In genomic region chr9:111598730-111599091, GRCh38 we compare ENCODE assay signal across 8 cellular contexts. TPM values are rescaled to one million over a fixed set of nuclear protein-coding genes. Genes with fewer than 3 reads are reported as not detected.
DNase-seq lines count a peak whose midpoint lies in the region; ATAC-seq and TF ChIP-seq lines count a peak whose summit lies in the region.

No MANE protein-coding gene starts in this region.

- no peaks in the 10 kb centered on the region for H3K27me3 ChIP-seq in PC-3 (ENCODE audit: low read length)
- no peaks in the 10 kb centered on the region for H3K27me3 ChIP-seq in testis

- TF ChIP-seq CTCF in PC-3 (conservative IDR thresholded peaks at IDR 0.05; ENCODE audit: low read depth, low read length) (no peak), chondrocyte (IDR thresholded peaks at IDR 0.05) (no peak), lower leg skin (IDR thresholded peaks at IDR 0.05) (no peak), testis (IDR thresholded peaks at IDR 0.05) (no peak)

- POLR2A ChIA-PET in PC-3 (lab: Charles Lee; ENCODE audit: unreplicated experiment): no interaction called here

- H3K9ac ChIP-seq in PC-3 (ENCODE audit: low read length): peak overlapping the region; percentile 76

- H3K4me3 Mint-ChIP-seq in chondrocyte (ENCODE audit: unreplicated experiment): peak overlapping the region; percentile 94

- no peaks in the 10 kb centered on the region for H3F3A ChIP-seq in PC-3 (ENCODE audit: low read length, unreplicated experiment)

- H3K4me2 ChIP-seq in PC-3 (ENCODE audit: low read length): peak overlapping the region; percentile 92

- peaks cover 3% of the 10 kb centered on the region for H3K9me3 Mint-ChIP-seq in chondrocyte (ENCODE audit: low read depth)

- BruUV-seq in PC-3 (replicated peaks; lab: Mats Ljungman, UMichigan): TSS peak; percentile 45

- H3K27ac Mint-ChIP-seq in chondrocyte (ENCODE audit: unreplicated experiment): peak overlapping the region; percentile 57

- intact Hi-C loops in PC-3 (cut with micrococcal nuclease): loop anchor here (1.0 kb wide), 2 partner anchors 24 to 93 kb away; no protein-coding TSS in a partner anchor
- intact Hi-C loops in lower leg skin (cut with DNase I; ENCODE audit: low total_unique reads): no loop called here
- intact Hi-C loops in testis (cut with DNase I; ENCODE audit: low total_unique reads): no loop called here

- H3K36me3 Mint-ChIP-seq in chondrocyte (ENCODE audit: low read depth): peaks cover 2% of the 10 kb centered on the region

- DNase-seq in stimulated activated CD4-positive, alpha-beta T cell treated with anti-CD3 and anti-CD28 coated beads, Interleukin-4, amount 100 ng/mL, for 1 hour: peak; percentile 3
- DNase-seq in stimulated activated CD4-positive, alpha-beta T cell treated with anti-CD3 and anti-CD28 coated beads, Interleukin-1b, Interleukin-23, amount 100 ng/mL, for 48 hours: no peak
- DNase-seq in PC-3: peak; percentile 31
- DNase-seq in chondrocyte (ENCODE audit: low spot score): no peak
- DNase-seq in lower leg skin (ENCODE audit: low spot score in 2 of 2): peak; percentile 23 to 91
- DNase-seq in testis: peak; percentile 46
- no peak for DNase-seq in COR-L47 (lab: John Stamatoyannopoulos, UW)
- no peak for DNase-seq in activated CD4-positive, CD25-positive, alpha-beta regulatory T cell (lab: John Stamatoyannopoulos, UW)

- H3K9me2 ChIP-seq in PC-3 (replicated peaks; ENCODE audit: low read length): no peaks in the 10 kb centered on the region

- ATAC-seq in PC-3: peak; percentile 31

- H3K4me1 ChIP-seq in PC-3 (ENCODE audit: insufficient read depth, low read length) (peaks cover 16% of the 10 kb centered on the region), testis (peaks cover 9% of the 10 kb centered on the region)

- H3K27me3 Mint-ChIP-seq in chondrocyte (ENCODE audit: low read depth): no peaks in the 10 kb centered on the region

- TF ChIP-seq POLR2A in lower leg skin (IDR thresholded peaks at IDR 0.05) (no peak), testis (IDR thresholded peaks at IDR 0.05) (no peak)

- WGBS in lower leg skin, 2 donors: 1 to 3% methylated on average over 16 of the region's 16 CpGs
- WGBS in testis, 2 donors: 1 to 2% methylated on average over 16 of the region's 16 CpGs

- H3K4me1 Mint-ChIP-seq in chondrocyte (ENCODE audit: low read depth): peaks cover 32% of the 10 kb centered on the region

- peak overlapping the region; percentile 80 for H3K4me3 ChIP-seq in PC-3 (ENCODE audit: low read length)
- H3K4me3 ChIP-seq in lower leg skin (ENCODE audit: low read depth, poor library complexity, severe bottlenecking): peak overlapping the region; percentile 57
- peak overlapping the region; percentile 85 to 86 for H3K4me3 ChIP-seq in testis

- peak overlapping the region; percentile 98 for H2AFZ ChIP-seq in PC-3 (ENCODE audit: low read length)

- peaks cover 24% of the 10 kb centered on the region for H3K79me2 ChIP-seq in PC-3 (ENCODE audit: low read length)

- H3K9me3 ChIP-seq in PC-3 (ENCODE audit: low read length): no peaks in the 10 kb centered on the region
- no peaks in the 10 kb centered on the region for H3K9me3 ChIP-seq in testis

- CTCF ChIA-PET in PC-3 (lab: Charles Lee): interaction anchor here (0.5 to 2.2 kb wide), 6 partner anchors 12 to 220 kb away, joined by 3 to 18 read pairs (median 8); no protein-coding TSS in a partner anchor

- H3K36me3 ChIP-seq in PC-3 (ENCODE audit: low read depth, low read length) (peaks cover 12% of the 10 kb centered on the region), testis (ENCODE audit: low read depth, missing control alignments) (no peaks in the 10 kb centered on the region)

- no peaks in the 10 kb centered on the region for H4K20me1 ChIP-seq in PC-3 (ENCODE audit: low read length)

- peak overlapping the region; percentile 43 for H3K27ac ChIP-seq in PC-3 (ENCODE audit: low read length)
- H3K27ac ChIP-seq in testis: peak overlapping the region; percentile 66 to 88

RNA-seq across cellular contexts. Expression of gene PTGR1, which starts 0.7 kb away (rescaled TPM):
- total RNA-seq in PC-3 (2014; rRNA removed): 42.5 and 43.1 TPM in 2 replicates
- 25.8 to 28.1 TPM (median 26.6 TPM) in 3 replicates for total RNA-seq in chondrocyte
- 10 to 100 TPM; 20.2 to 50.1 (median 40.4) TPM for total RNA-seq in lower leg skin
- total RNA-seq in testis: 10 to 100 TPM; 20.9 TPM
- polyA plus RNA-seq in testis (ENCODE audit: insufficient read depth, low read depth, low replicate concordance): 26.6 TPM

RNA-seq across cellular contexts. Expression of gene DNAJC25, which starts 32.4 kb away (rescaled TPM):
- 5.1 and 5.9 TPM in 2 replicates for total RNA-seq in PC-3 (2014; rRNA removed)
- total RNA-seq in chondrocyte: 6.5 to 9.1 TPM (median 6.9 TPM) in 3 replicates
- total RNA-seq in lower leg skin: 10 to 100 TPM in 1 of 4 donors, 1 to 10 TPM in 3; 6.8 to 13.1 (median 8.4) TPM
- 10 to 100 TPM; 15.7 to 15.9 TPM for total RNA-seq in testis
- polyA plus RNA-seq in testis (ENCODE audit: insufficient read depth, low read depth, low replicate concordance): 10.0 TPM

Comparison
In these comparisons a context has a peak if more than half of its experiments do, and no peak if none do; other contexts are left out.
1. DNase-seq: peak in stimulated activated CD4-positive, alpha-beta T cell treated with anti-CD3 and anti-CD28 coated beads, Interleukin-4, amount 100 ng/mL, for 1 hour (single experiment), PC-3 (single experiment), lower leg skin (2 of 2) and testis (single experiment); none in stimulated activated CD4-positive, alpha-beta T cell treated with anti-CD3 and anti-CD28 coated beads, Interleukin-1b, Interleukin-23, amount 100 ng/mL, for 48 hours (single experiment), chondrocyte (single experiment), COR-L47 (single experiment) and activated CD4-positive, CD25-positive, alpha-beta regulatory T cell (0 of 4).
2. Peak in every context shown above with its lines, with median percentiles within 50 percentile points of each other: H3K4me3 ChIP-seq.